21 cellular contexts compared by ENCODE assay signal in the genomic region with DNA sequence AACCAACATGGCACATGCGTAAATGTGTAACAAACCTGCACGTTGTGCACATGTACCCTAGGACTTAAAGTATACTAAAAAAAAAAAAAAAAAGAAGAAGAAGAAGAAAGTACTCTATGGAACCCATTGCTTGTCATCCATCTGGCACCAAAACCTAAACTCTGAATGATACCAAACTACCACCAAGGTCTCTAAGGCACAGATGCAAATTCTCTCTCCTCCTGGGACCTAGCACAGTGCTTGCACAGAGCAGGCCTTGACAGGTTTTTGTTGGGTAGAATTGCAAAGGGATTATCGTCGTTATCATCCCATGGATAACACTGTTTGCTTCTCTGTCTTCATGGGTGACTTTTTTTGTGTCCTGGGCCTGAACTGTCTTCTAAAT.
"Had no signal": no experiment of that assay in that cellular context is flagged by ENCODE, and none has a peak within 500 bp of the region (broad histone marks: within the 10 kb centered on the region; RNA-seq: fewer than 3 reads in every experiment).

No MANE protein-coding gene starts in this region.

- DNase-seq: activated CD4-positive, alpha-beta T cell treated with anti-CD3 and anti-CD28 coated beads, Interleukin-2, amount 50 U/mL, for 4 hours; activated naive CD4-positive, alpha-beta T cell treated with Interleukin-2 at 50 U/mL for 16 hours; activated naive CD8-positive, alpha-beta T cell treated with anti-CD3 and anti-CD28 coated beads, Interleukin-2, amount 10 ng/mL, durations not matched to agents 7 days and 5 days; activated T-cell treated with anti-CD3 and anti-CD28 coated beads, Interleukin-2, amount 50 U/mL, for 48 hours; amniotic stem cell; heart left ventricle; islet precursor cell; naive thymus-derived CD8-positive, alpha-beta T cell; stimulated activated CD4-positive, alpha-beta T cell treated with anti-CD3 and anti-CD28 coated beads, Interleukin-12 subunit alpha, Interleukin-12 subunit beta, amount 100 ng/mL, for 4 hours; stimulated activated CD4-positive, alpha-beta T cell treated with anti-CD3 and anti-CD28 coated beads, Interleukin-4, amount 100 ng/mL, for 4 hours; stimulated activated naive CD8-positive, alpha-beta T cell treated with anti-CD3 and anti-CD28 coated beads, Interleukin-15, Interleukin-2, amounts not matched to agents 100 U/mL and 50 U/mL, for 24 hours; substantia nigra; T-helper 1 cell; T-helper 9 cell; uterus had no signal

- ATAC-seq: heart left ventricle; naive thymus-derived CD8-positive, alpha-beta T cell; stimulated activated naive CD8-positive, alpha-beta T cell treated with anti-CD3 and anti-CD28 coated beads, Interleukin-15, Interleukin-2, amounts not matched to agents 100 U/mL and 50 U/mL, for 24 hours had no signal

- H3K36me3 ChIP-seq: heart left ventricle, neural progenitor cell, tibial nerve, uterus had no signal

- H3K4me3 ChIP-seq: coronary artery, heart left ventricle, lung, neural progenitor cell, tibial nerve, uterus had no signal

- H3K27ac ChIP-seq: coronary artery, epithelial cell of prostate, neural progenitor cell, uterus had no signal

- H3K27me3 ChIP-seq: heart left ventricle, neural progenitor cell, tibial nerve, uterus had no signal

- H3K4me3 Mint-ChIP-seq: activated naive CD8-positive, alpha-beta T cell treated with anti-CD3 and anti-CD28 coated beads, Interleukin-2, amount 10 ng/mL, durations not matched to agents 7 days and 5 days; naive thymus-derived CD8-positive, alpha-beta T cell; neural progenitor cell had no signal

- H3K27ac Mint-ChIP-seq: activated naive CD8-positive, alpha-beta T cell treated with anti-CD3 and anti-CD28 coated beads, Interleukin-2, amount 10 ng/mL, durations not matched to agents 7 days and 5 days; naive thymus-derived CD8-positive, alpha-beta T cell; neural progenitor cell; progenitor cell of endocrine pancreas had no signal

- H3K36me3 Mint-ChIP-seq: naive thymus-derived CD8-positive, alpha-beta T cell; neural progenitor cell had no signal

- H3K9me3 Mint-ChIP-seq: activated naive CD8-positive, alpha-beta T cell treated with anti-CD3 and anti-CD28 coated beads, Interleukin-2, amount 10 ng/mL, durations not matched to agents 7 days and 5 days; naive thymus-derived CD8-positive, alpha-beta T cell; neural progenitor cell had no signal

- H3K9me3 ChIP-seq: heart left ventricle, tibial nerve, uterus had no signal
